ENCODE assay signal across 8 cellular contexts in the genomic region with DNA sequence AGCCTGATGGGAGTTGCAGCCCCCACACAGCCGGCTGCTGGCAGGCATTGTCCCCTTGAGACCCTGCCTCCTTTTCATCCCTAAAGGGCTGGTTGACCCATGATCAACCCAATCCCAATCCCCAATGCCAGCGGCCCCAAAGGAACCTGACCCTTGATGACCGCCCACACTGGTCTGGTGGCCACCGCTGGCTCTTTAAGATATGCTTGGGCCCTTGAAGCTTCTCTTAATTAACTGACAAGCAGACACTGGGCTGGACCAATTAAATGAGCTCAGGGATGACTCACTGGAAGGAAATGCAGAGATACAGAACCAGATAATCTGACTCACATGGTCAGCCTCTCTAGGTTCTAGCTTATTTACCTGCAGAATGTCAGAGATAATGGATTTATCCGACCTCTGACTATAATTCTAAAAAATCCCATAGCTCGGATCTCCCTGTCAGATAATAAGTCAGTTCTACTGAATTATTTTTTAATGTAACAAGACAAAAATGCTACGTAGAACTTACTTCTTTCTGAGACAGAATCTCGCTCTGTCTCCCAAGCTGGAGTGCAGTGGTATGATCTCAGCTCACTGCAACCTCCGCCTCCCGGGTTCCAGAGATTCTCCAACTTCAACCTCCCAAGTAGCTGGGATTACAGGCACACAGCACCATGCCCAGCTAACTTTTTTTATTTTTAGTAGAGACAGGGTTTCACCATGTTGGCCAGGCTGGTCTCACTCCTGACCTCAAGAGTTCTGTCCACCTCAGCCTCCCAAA. TPM values are rescaled to one million over a fixed set of nuclear protein-coding genes. Genes with fewer than 3 reads are reported as not detected.
DNase-seq lines count a peak whose midpoint lies in the region; ATAC-seq and TF ChIP-seq lines count a peak whose summit lies in the region.

No MANE protein-coding gene starts in this region.

- no peak overlapping the region for H3K9ac ChIP-seq in NT2/D1 (ENCODE audit: insufficient read length, low read depth)

- H3K36me3 Mint-ChIP-seq in effector memory CD8-positive, alpha-beta T cell (ENCODE audit: insufficient read depth): no peaks in the 10 kb centered on the region
- H3K36me3 Mint-ChIP-seq in nephron progenitor cell (ENCODE audit: low read depth): peaks cover 5% of the 10 kb centered on the region

- no peak for TF ChIP-seq POLR2A in sigmoid colon (IDR thresholded peaks at IDR 0.05)

- no peak overlapping the region for H3K27ac Mint-ChIP-seq in effector memory CD8-positive, alpha-beta T cell
- peak overlapping the region; percentile 78 for H3K27ac Mint-ChIP-seq in nephron progenitor cell

- no peaks in the 10 kb centered on the region for H3K27me3 Mint-ChIP-seq in effector memory CD8-positive, alpha-beta T cell
- H3K27me3 Mint-ChIP-seq in nephron progenitor cell (ENCODE audit: low read depth, poor library complexity): no peaks in the 10 kb centered on the region

- H3K9me3 ChIP-seq in NT2/D1 (ENCODE audit: insufficient read depth, low read length): peaks cover 11% of the 10 kb centered on the region; the same call in 1 of the 2 replicates
- H3K9me3 ChIP-seq in sigmoid colon: no peaks in the 10 kb centered on the region

- H3K27ac ChIP-seq in sigmoid colon: no peak overlapping the region

- peak; percentile 26 for ATAC-seq in effector memory CD8-positive, alpha-beta T cell (replicated peaks)
- ATAC-seq in GM18520 (IDR thresholded peaks at IDR 0.05; ENCODE audit: unreplicated experiment) (no peak), HG02870 (IDR thresholded peaks at IDR 0.05; ENCODE audit: unreplicated experiment) (no peak)

- H3K36me3 ChIP-seq in NT2/D1 (ENCODE audit: insufficient read depth, insufficient read length, low read length): no peaks in the 10 kb centered on the region
- peaks cover 0 to 6% (median 0%) of the 10 kb centered on the region in 4 donors for H3K36me3 ChIP-seq in sigmoid colon

- H3K27me3 ChIP-seq in NT2/D1 (ENCODE audit: insufficient read depth, insufficient read length): no peaks in the 10 kb centered on the region
- H3K27me3 ChIP-seq in sigmoid colon: no peaks in the 10 kb centered on the region

- TF ChIP-seq CTCF in nephron progenitor cell (IDR thresholded peaks at IDR 0.05) (no peak), sigmoid colon (IDR thresholded peaks at IDR 0.05) (no peak)

- intact Hi-C loops in sigmoid colon (cut with DNase I): loop anchor here (5.0 to 10.0 kb wide), 2 partner anchors 333 to 425 kb away; no protein-coding TSS in a partner anchor

- H3K4me3 ChIP-seq in NT2/D1 (ENCODE audit: insufficient read length, low read depth) (no peak overlapping the region), sigmoid colon (no peak overlapping the region)

- no peak for TF ChIP-seq EP300 in sigmoid colon (IDR thresholded peaks at IDR 0.05)

- H3K4me1 ChIP-seq in NT2/D1 (ENCODE audit: insufficient read depth, insufficient read length) (no peaks in the 10 kb centered on the region), sigmoid colon (no peaks in the 10 kb centered on the region)

- peaks cover 0 to 11% of the 10 kb centered on the region in 2 donors for H3K4me1 Mint-ChIP-seq in effector memory CD8-positive, alpha-beta T cell (ENCODE audit: low read depth in 2 of 2)
- peaks cover 4% of the 10 kb centered on the region for H3K4me1 Mint-ChIP-seq in nephron progenitor cell

- H3K4me3 Mint-ChIP-seq in effector memory CD8-positive, alpha-beta T cell: no peak overlapping the region
- no peak overlapping the region for H3K4me3 Mint-ChIP-seq in nephron progenitor cell

- DNase-seq in GM04504 (ENCODE audit: low read depth) (peak; percentile 68), NT2/D1 (ENCODE audit: low read depth, low spot score) (peak; percentile 42), nephron progenitor cell (no peak), sigmoid colon (no peak), CD1c-positive myeloid dendritic cell (ENCODE audit: extremely low spot score) (no peak)
- no peak for DNase-seq in effector memory CD8-positive, alpha-beta T cell

- no peaks in the 10 kb centered on the region for H3K9me3 Mint-ChIP-seq in effector memory CD8-positive, alpha-beta T cell
- no peaks in the 10 kb centered on the region for H3K9me3 Mint-ChIP-seq in nephron progenitor cell

- WGBS in sigmoid colon, 2 donors: 91 to 92% methylated on average over 10 of the region's 10 CpGs

RNA-seq across cellular contexts. Expression of gene MLANA, which starts 11.1 kb away (rescaled TPM):
- not detected for total RNA-seq in sigmoid colon
- polyA plus RNA-seq in sigmoid colon: not detected

RNA-seq across cellular contexts. Expression of gene ERMP1, which starts 46.7 kb away (rescaled TPM):
- 10 to 100 TPM in 1 of 4 donors, 1 to 10 TPM in 3; 7.9 to 12.2 (median 8.6) TPM for total RNA-seq in sigmoid colon
- polyA plus RNA-seq in sigmoid colon: 10 to 100 TPM in 1 of 3 donors, 1 to 10 TPM in 2; 2.4 to 13.2 (median 4.6) TPM

Comparison
In these comparisons a context has a peak if more than half of its experiments do, and no peak if none do; other contexts are left out.
1. DNase-seq: peak in GM04504 (single experiment) and NT2/D1 (single experiment); none in effector memory CD8-positive, alpha-beta T cell (0 of 3), nephron progenitor cell (single experiment), sigmoid colon (single experiment) and CD1c-positive myeloid dendritic cell (single experiment).